ENCODE assay signal across 20 cellular contexts in the genomic region with DNA sequence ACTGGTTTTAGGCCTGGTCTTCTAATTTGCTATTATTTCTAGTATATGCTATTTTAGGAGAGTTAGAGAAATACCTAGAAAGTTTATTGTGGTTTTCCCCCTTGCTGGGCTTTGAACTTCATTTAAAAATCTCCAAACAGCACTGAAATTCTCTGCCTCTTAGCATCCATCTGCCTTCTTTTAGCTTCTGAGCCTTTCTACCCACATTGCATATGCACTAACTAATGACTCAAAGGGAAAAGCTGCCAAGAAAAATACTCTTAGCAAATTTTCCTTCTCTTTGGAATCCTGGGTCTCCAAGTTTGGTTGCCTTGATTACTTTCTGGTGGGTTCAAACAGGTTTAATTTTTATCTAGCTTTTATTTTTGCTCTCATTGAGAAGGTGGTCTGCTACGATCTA.
DNase-seq lines count a peak whose midpoint lies in the region; ATAC-seq and TF ChIP-seq lines count a peak whose summit lies in the region.
"Had no signal": no experiment of that assay in that cellular context is flagged by ENCODE, and none has a peak within 500 bp of the region (broad histone marks: within the 10 kb centered on the region; RNA-seq: fewer than 3 reads in every experiment).

No MANE protein-coding gene starts in this region.

- dilution Hi-C loops in IMR-90 (cut with HindIII; ENCODE audit: low sequenced_read_pairs, unreplicated experiment), result no loop called here

- no peak overlapping the region for H3K9ac ChIP-seq in IMR-90 (ENCODE audit: low read depth, low read length)
- H3K9ac ChIP-seq: parathyroid adenoma had no signal

- H3K23ac ChIP-seq in IMR-90 (ENCODE audit: low read depth, low read length), result no peak overlapping the region

- H2AFZ ChIP-seq in IMR-90 (replicated peaks; ENCODE audit: low read length, poor library complexity), result no peak overlapping the region
- H2AFZ ChIP-seq: parathyroid adenoma had no signal

- no peak overlapping the region for H3K4me3 ChIP-seq in IMR-90 (ENCODE audit: insufficient read depth, low read depth, low read length)
- no peak overlapping the region for H3K4me3 ChIP-seq in MG63
- H3K4me3 ChIP-seq: left lung, SJSA1, skin epidermis had no signal

- WGBS in IMR-90 (ENCODE audit: extremely low coverage in 2 of 2, insufficient read length in 1 of 2), 2 experiments, result no CpG with 5 or more reads among the region's 1 CpG

- DNase-seq in AG08396 (ENCODE audit: low spot score) (peak; percentile 7), IMR-90 (peak; percentile 86), brain pericyte (ENCODE audit: low read depth, low spot score) (peak; percentile 20), iris pigment epithelial cell (ENCODE audit: low read depth) (peak; percentile 68), T-helper 9 cell (no peak), HUDEP-2 (lab: John Stamatoyannopoulos, UW; ENCODE audit: unreplicated experiment in 76 of 76) (no peak), T-helper 1 cell (no peak), MG63 (no peak)
- DNase-seq: activated CD4-positive, alpha-beta T cell treated with anti-CD3 and anti-CD28 coated beads, Interleukin-2, amount 50 U/mL, for 1 hour; activated naive CD8-positive, alpha-beta T cell treated with anti-CD3 and anti-CD28 coated beads, Interleukin-2, amount 50 U/mL, for 24 hours; activated T-cell treated with anti-CD3 and anti-CD28 coated beads, Interleukin-2, amount 50 U/mL, for 24 hours; Calu3; left lung; NCI-H1417 treated with DMSO at 0.1 percent for 48 hours; NCI-H345 had no signal

- ATAC-seq in IMR-90 (ENCODE audit: low read depth), result peak; percentile 62; the same call in 1 of the 2 replicates
- ATAC-seq: activated naive CD8-positive, alpha-beta T cell treated with anti-CD3 and anti-CD28 coated beads, Interleukin-2, amount 50 U/mL, for 24 hours; left lung; stimulated activated memory B cell treated with anti-CD40 and anti-IgM and Interleukin-4, amounts not matched to agents 10 μg/mL and 1 μg/mL and 100 μg/mL, for 72 hours had no signal

- no peak overlapping the region for H4K91ac ChIP-seq in IMR-90 (ENCODE audit: insufficient read depth, low read depth, low read length)

- no peak overlapping the region for H3K56ac ChIP-seq in IMR-90 (ENCODE audit: extremely low read depth, insufficient read depth, low read length)

- POLR2A ChIA-PET in IMR-90 (lab: Charles Lee; ENCODE audit: unreplicated experiment), result no interaction called here

- H3K27ac ChIP-seq in IMR-90 (ENCODE audit: insufficient read depth, low read length), result no peak overlapping the region
- H3K27ac ChIP-seq: HL-60, left lung, parathyroid adenoma, SJSA1, skin epidermis had no signal

- H3K9me1 ChIP-seq in IMR-90 (ENCODE audit: insufficient read depth, low read length), result no peaks in the 10 kb centered on the region

- TF ChIP-seq CTCF in IMR-90 (conservative IDR thresholded peaks at IDR 0.05; ENCODE audit: low read depth, low read length), result no peak

- no peaks in the 10 kb centered on the region for H3K4me1 ChIP-seq in IMR-90 (ENCODE audit: control insufficient read depth, insufficient read depth, low read length)
- H3K4me1 ChIP-seq: parathyroid adenoma, SJSA1 had no signal

- no peak overlapping the region for H3K4ac ChIP-seq in IMR-90 (ENCODE audit: low read depth, low read length)

- no peak overlapping the region for H3K18ac ChIP-seq in IMR-90 (ENCODE audit: low read depth, low read length)

- H3K79me1 ChIP-seq in IMR-90 (ENCODE audit: low read depth in 1 of 2, low read length in 2 of 2), result no peaks in the 10 kb centered on the region

- no peak overlapping the region for H2AK9ac ChIP-seq in IMR-90 (replicated peaks; ENCODE audit: low read depth, low read length, poor library complexity)

- in situ Hi-C loops in IMR-90 (cut with MboI; ENCODE audit: low sequenced_read_pairs), result no loop called here

- H3K27me3 ChIP-seq in IMR-90 (ENCODE audit: control insufficient read depth, insufficient read depth, low read length), result no peaks in the 10 kb centered on the region
- no peaks in the 10 kb centered on the region for H3K27me3 ChIP-seq in MG63
- H3K27me3 ChIP-seq: left lung, SJSA1 had no signal

- no peak overlapping the region for H2AK5ac ChIP-seq in IMR-90 (ENCODE audit: low read depth, low read length)

- H3K9me3 ChIP-seq in IMR-90 (ENCODE audit: control insufficient read depth, insufficient read depth, low read length) (no peaks in the 10 kb centered on the region), MG63 (0 out of 2 replicates have a peak, but pooled peaks cover 2% of the 10 kb centered on the region)
- H3K9me3 ChIP-seq: left lung, SJSA1 had no signal

- H2BK120ac ChIP-seq in IMR-90 (ENCODE audit: low read depth, low read length), result no peak overlapping the region

- H3K4me2 ChIP-seq in IMR-90 (ENCODE audit: low read depth, low read length), result no peak overlapping the region

- no peak overlapping the region for H2BK15ac ChIP-seq in IMR-90 (ENCODE audit: low read depth, low read length)

- no peak overlapping the region for H2BK20ac ChIP-seq in IMR-90 (ENCODE audit: low read depth, low read length)

- no peak overlapping the region for H4K8ac ChIP-seq in IMR-90 (ENCODE audit: low read depth in 2 of 2, low read length in 2 of 2)

- no peak overlapping the region for H2BK5ac ChIP-seq in IMR-90 (ENCODE audit: low read depth, low read length, poor library complexity, severe bottlenecking)

- no peak overlapping the region for H3K14ac ChIP-seq in IMR-90 (replicated peaks; ENCODE audit: low read depth, low read length)

- no peaks in the 10 kb centered on the region for H3K36me3 ChIP-seq in IMR-90 (ENCODE audit: control insufficient read depth, insufficient read depth, low read length)
- H3K36me3 ChIP-seq in MG63, result no peaks in the 10 kb centered on the region
- H3K36me3 ChIP-seq: left lung, SJSA1 had no signal

- TF ChIP-seq POLR2A in IMR-90 (IDR thresholded peaks at IDR 0.05; ENCODE audit: low read depth, low read length), result no peak

- no peak overlapping the region for H4K5ac ChIP-seq in IMR-90 (ENCODE audit: low read depth, low read length)

- BruUV-seq in IMR-90 (replicated peaks; lab: Mats Ljungman, UMichigan), result no TSS peak

- CTCF ChIA-PET in IMR-90 (lab: Yijun Ruan, JAX), result interaction anchor here (1.3 kb wide), 1 partner anchor 77 kb away, joined by 3 read pairs; no protein-coding TSS in a partner anchor

- no peaks in the 10 kb centered on the region for H4K20me1 ChIP-seq in IMR-90 (ENCODE audit: insufficient read depth, low read length)

- intact Hi-C loops in IMR-90 (cut with micrococcal nuclease), result no loop called here

- TF ChIP-seq RAD21 in IMR-90 (IDR thresholded peaks at IDR 0.05; ENCODE audit: low read length), result no peak

TF ChIP-seq in IMR-90, 13 proteins besides CTCF, POLR2A, EP300 and RAD21:
- 0 out of 2 replicates have a peak, but pooled peaks have one; percentile 8 for TF ChIP-seq FOS (IDR thresholded peaks at IDR 0.05; ENCODE audit: low read depth, low read length)
- TF ChIP-seq CHD1 (IDR thresholded peaks at IDR 0.05; ENCODE audit: low read depth, low read length), result no peak
- no peak for TF ChIP-seq RFX5 (IDR thresholded peaks at IDR 0.05; ENCODE audit: low read depth, low read length)
- TF ChIP-seq SMC3 (IDR thresholded peaks at IDR 0.05; ENCODE audit: low read depth, low read length), result no peak
- 0 out of 2 replicates have a peak, but pooled peaks have one; percentile 31 for TF ChIP-seq CEBPB (IDR thresholded peaks at IDR 0.05; ENCODE audit: low read depth, low read length)
- TF ChIP-seq BHLHE40 (IDR thresholded peaks at IDR 0.05; ENCODE audit: low read depth, low read length), result no peak
- TF ChIP-seq, protein P1, sequence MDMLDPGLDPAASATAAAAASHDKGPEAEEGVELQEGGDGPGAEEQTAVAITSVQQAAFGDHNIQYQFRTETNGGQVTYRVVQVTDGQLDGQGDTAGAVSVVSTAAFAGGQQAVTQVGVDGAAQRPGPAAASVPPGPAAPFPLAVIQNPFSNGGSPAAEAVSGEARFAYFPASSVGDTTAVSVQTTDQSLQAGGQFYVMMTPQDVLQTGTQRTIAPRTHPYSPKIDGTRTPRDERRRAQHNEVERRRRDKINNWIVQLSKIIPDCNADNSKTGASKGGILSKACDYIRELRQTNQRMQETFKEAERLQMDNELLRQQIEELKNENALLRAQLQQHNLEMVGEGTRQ (IDR thresholded peaks at IDR 0.05; ENCODE audit: low read depth, low read length), result no peak

Comparison
In these comparisons a context has a peak if more than half of its experiments do, and no peak if none do; other contexts are left out.
1. DNase-seq: peak in AG08396 (single experiment), IMR-90 (single experiment), brain pericyte (single experiment) and iris pigment epithelial cell (single experiment); none in T-helper 9 cell (single experiment), HUDEP-2 (0 of 76), T-helper 1 cell (0 of 5) and MG63 (single experiment).